ENCODE assay signal across 8 cellular contexts in genomic region chr16:85735225-85735722, GRCh38. TPM values are rescaled to one million over a fixed set of nuclear protein-coding genes. Genes with fewer than 3 reads are reported as not detected.
DNase-seq lines count a peak whose midpoint lies in the region; ATAC-seq lines count a peak whose summit lies in the region.

No MANE protein-coding gene starts in this region.

- POLR2A ChIA-PET in activated CD4-positive, alpha-beta T cell treated with anti-CD3 and anti-CD28 coated beads for 36 hours (lab: Charles Lee): interaction anchor here (0.6 kb wide), 1 partner anchor 13 kb away, joined by 4 read pairs; no protein-coding TSS in a partner anchor
- POLR2A ChIA-PET in naive thymus-derived CD8-positive, alpha-beta T cell (lab: Charles Lee): interaction anchor here (0.6 to 3.0 kb wide), 8 partner anchors 8 to 55 kb away, joined by 3 to 25 read pairs (median 6); partner anchors contain the start of gene C16orf74

- peak; percentile 64 for DNase-seq in activated CD4-positive, alpha-beta T cell treated with anti-CD3 and anti-CD28 coated beads for 36 hours
- peak in 9 of 10 donors; percentile 26 to 87 (median 59) for DNase-seq in naive thymus-derived CD8-positive, alpha-beta T cell
- DNase-seq in epidermal melanocyte (ENCODE audit: insufficient read length, low spot score) (no peak), T1000 (lab: John Stamatoyannopoulos, UW) (no peak)

- no peak overlapping the region for H3K4me3 Mint-ChIP-seq in activated CD4-positive, alpha-beta T cell treated with anti-CD3 and anti-CD28 coated beads for 36 hours
- peak overlapping the region; percentile 71 to 89 (median 84) for H3K4me3 Mint-ChIP-seq in naive thymus-derived CD8-positive, alpha-beta T cell

- H3K36me3 Mint-ChIP-seq in activated CD4-positive, alpha-beta T cell treated with anti-CD3 and anti-CD28 coated beads for 36 hours (ENCODE audit: low read depth): no peaks in the 10 kb centered on the region
- no peaks in the 10 kb centered on the region for H3K36me3 Mint-ChIP-seq in naive thymus-derived CD8-positive, alpha-beta T cell

- no peak overlapping the region for H3K27ac Mint-ChIP-seq in activated CD4-positive, alpha-beta T cell treated with anti-CD3 and anti-CD28 coated beads for 36 hours
- peak overlapping the region; percentile 81 to 94 (median 88) for H3K27ac Mint-ChIP-seq in naive thymus-derived CD8-positive, alpha-beta T cell

- no peaks in the 10 kb centered on the region for H3K27me3 Mint-ChIP-seq in activated CD4-positive, alpha-beta T cell treated with anti-CD3 and anti-CD28 coated beads for 36 hours
- no peaks in the 10 kb centered on the region for H3K27me3 Mint-ChIP-seq in naive thymus-derived CD8-positive, alpha-beta T cell

- intact Hi-C loops in activated CD4-positive, alpha-beta T cell treated with anti-CD3 and anti-CD28 coated beads for 36 hours (cut with DNase I, micrococcal nuclease): no loop called here

- no peaks in the 10 kb centered on the region for H3K9me3 Mint-ChIP-seq in activated CD4-positive, alpha-beta T cell treated with anti-CD3 and anti-CD28 coated beads for 36 hours (ENCODE audit: low read depth)
- H3K9me3 Mint-ChIP-seq in naive thymus-derived CD8-positive, alpha-beta T cell: no peaks in the 10 kb centered on the region

- ATAC-seq in GM18868 (IDR thresholded peaks at IDR 0.05; ENCODE audit: unreplicated experiment) (peak; percentile 75), HG02981 (IDR thresholded peaks at IDR 0.05; ENCODE audit: unreplicated experiment) (peak; percentile 87), GM21717 (IDR thresholded peaks at IDR 0.05; ENCODE audit: unreplicated experiment) (no peak), HG03439 (IDR thresholded peaks at IDR 0.05; ENCODE audit: unreplicated experiment) (no peak)
- ATAC-seq in activated CD4-positive, alpha-beta T cell treated with anti-CD3 and anti-CD28 coated beads for 36 hours: peak; percentile 79
- peak; percentile 92 to 96 for ATAC-seq in naive thymus-derived CD8-positive, alpha-beta T cell

- peaks cover 17% of the 10 kb centered on the region for H3K4me1 Mint-ChIP-seq in activated CD4-positive, alpha-beta T cell treated with anti-CD3 and anti-CD28 coated beads for 36 hours
- H3K4me1 Mint-ChIP-seq in naive thymus-derived CD8-positive, alpha-beta T cell: peaks cover 17 to 48% (median 42%) of the 10 kb centered on the region in 4 donors

- CTCF ChIA-PET in activated CD4-positive, alpha-beta T cell treated with anti-CD3 and anti-CD28 coated beads for 36 hours (lab: Charles Lee): interaction anchor here (0.7 to 1.6 kb wide), 3 partner anchors 9 to 119 kb away, joined by 3 to 6 read pairs (median 4); no protein-coding TSS in a partner anchor

RNA-seq across cellular contexts. Expression of gene C16orf74, which starts 15.6 kb away (rescaled TPM):
- under 1 TPM; 0.23 to 0.25 TPM for total RNA-seq in activated CD4-positive, alpha-beta T cell treated with anti-CD3 and anti-CD28 coated beads for 36 hours
- 10 to 100 TPM; 38.0 to 42.3 TPM for total RNA-seq in naive thymus-derived CD8-positive, alpha-beta T cell
- polyA plus RNA-seq in naive thymus-derived CD8-positive, alpha-beta T cell: 10 to 100 TPM; 16.0 to 19.1 (median 17.2) TPM

RNA-seq across cellular contexts. Expression of gene GINS2, which starts 46.5 kb away (rescaled TPM):
- 10 to 100 TPM; 86.4 to 87.5 TPM for total RNA-seq in activated CD4-positive, alpha-beta T cell treated with anti-CD3 and anti-CD28 coated beads for 36 hours
- total RNA-seq in naive thymus-derived CD8-positive, alpha-beta T cell: under 1 TPM; 0.47 to 0.74 TPM
- polyA plus RNA-seq in naive thymus-derived CD8-positive, alpha-beta T cell: 1 to 10 TPM in 1 of 3 donors, under 1 TPM in 2; 0.08 to 1.0 (median 0.82) TPM

Comparison
In these comparisons a context has a peak if more than half of its experiments do, and no peak if none do; other contexts are left out.
1. ATAC-seq: peak in GM18868 (single experiment), HG02981 (single experiment), activated CD4-positive, alpha-beta T cell treated with anti-CD3 and anti-CD28 coated beads for 36 hours (single experiment) and naive thymus-derived CD8-positive, alpha-beta T cell (2 of 2); none in GM21717 (single experiment) and HG03439 (single experiment).
2. DNase-seq: peak in activated CD4-positive, alpha-beta T cell treated with anti-CD3 and anti-CD28 coated beads for 36 hours (single experiment) and naive thymus-derived CD8-positive, alpha-beta T cell (9 of 10); none in epidermal melanocyte (single experiment) and T1000 (single experiment).
3. RNA of gene C16orf74, which starts 15.6 kb away (total RNA-seq): 38.0 to 42.3 TPM in naive thymus-derived CD8-positive, alpha-beta T cell; 0.23 to 0.25 TPM in activated CD4-positive, alpha-beta T cell treated with anti-CD3 and anti-CD28 coated beads for 36 hours; every median in the first group is over 10 times any median in the second.
4. RNA of gene GINS2, which starts 46.5 kb away (total RNA-seq): 86.4 to 87.5 TPM in activated CD4-positive, alpha-beta T cell treated with anti-CD3 and anti-CD28 coated beads for 36 hours; 0.47 to 0.74 TPM in naive thymus-derived CD8-positive, alpha-beta T cell; every median in the first group is over 10 times any median in the second.